Comparison of ENCODE assay signal across 8 cellular contexts in genomic region chr11:95925011-95925410, GRCh38. TPM values are rescaled to one million over a fixed set of nuclear protein-coding genes. Genes with fewer than 3 reads are reported as not detected.
DNase-seq lines count a peak whose midpoint lies in the region; ATAC-seq lines count a peak whose summit lies in the region.

No MANE protein-coding gene starts in this region.

- H3K27me3 Mint-ChIP-seq in activated T-helper 1 cell treated with anti-CD3 and anti-CD28 coated beads, Interleukin-12 subunit alpha, Interleukin-12 subunit beta, Interleukin-2, Interleukin-4 antibody, amounts not matched to agents 30 ng/mL and 10 ng/mL and 1 ng/mL, durations not matched to agents 14 hours and 24 hours and 36 hours (ENCODE audit: insufficient read depth) = peaks cover 3% of the 10 kb centered on the region

- peaks cover 31% of the 10 kb centered on the region for H3K4me1 Mint-ChIP-seq in activated T-helper 1 cell treated with anti-CD3 and anti-CD28 coated beads, Interleukin-12 subunit alpha, Interleukin-12 subunit beta, Interleukin-2, Interleukin-4 antibody, amounts not matched to agents 30 ng/mL and 10 ng/mL and 1 ng/mL, durations not matched to agents 14 hours and 24 hours and 36 hours (ENCODE audit: low read depth)

- in situ Hi-C loops in HAP-1 (cut with MboI; ENCODE audit: low sequenced_read_pairs) = no loop called here

- peak overlapping the region; percentile 86; the same call in 1 of the 2 replicates for H3K4me3 ChIP-seq in HAP-1

- peaks cover 23% of the 10 kb centered on the region for H3K4me1 ChIP-seq in HAP-1

- no peaks in the 10 kb centered on the region for H3K36me3 ChIP-seq in HAP-1 (replicated peaks)

- peak; percentile 31 for DNase-seq in A172 (ENCODE audit: low spot score)
- no peak for DNase-seq in HAP-1 (ENCODE audit: low spot score in 2 of 2)
- DNase-seq in activated T-helper 1 cell treated with anti-CD3 and anti-CD28 coated beads, Interleukin-12 subunit alpha, Interleukin-12 subunit beta, Interleukin-2, Interleukin-4 antibody, amounts not matched to agents 30 ng/mL and 10 ng/mL and 1 ng/mL, durations not matched to agents 14 hours and 24 hours and 36 hours (ENCODE audit: low spot score) = no peak
- DNase-seq in kidney tubule cell (ENCODE audit: low spot score) = peak; percentile 81
- no peak for DNase-seq in amygdala (lab: John Stamatoyannopoulos, UW)

- H3K36me3 Mint-ChIP-seq in activated T-helper 1 cell treated with anti-CD3 and anti-CD28 coated beads, Interleukin-12 subunit alpha, Interleukin-12 subunit beta, Interleukin-2, Interleukin-4 antibody, amounts not matched to agents 30 ng/mL and 10 ng/mL and 1 ng/mL, durations not matched to agents 14 hours and 24 hours and 36 hours (ENCODE audit: low read depth) = peaks cover 7% of the 10 kb centered on the region

- no peaks in the 10 kb centered on the region for H3K9me3 ChIP-seq in HAP-1

- peak overlapping the region; percentile 63 for H3K4me3 Mint-ChIP-seq in activated T-helper 1 cell treated with anti-CD3 and anti-CD28 coated beads, Interleukin-12 subunit alpha, Interleukin-12 subunit beta, Interleukin-2, Interleukin-4 antibody, amounts not matched to agents 30 ng/mL and 10 ng/mL and 1 ng/mL, durations not matched to agents 14 hours and 24 hours and 36 hours

- H3K27ac Mint-ChIP-seq in activated T-helper 1 cell treated with anti-CD3 and anti-CD28 coated beads, Interleukin-12 subunit alpha, Interleukin-12 subunit beta, Interleukin-2, Interleukin-4 antibody, amounts not matched to agents 30 ng/mL and 10 ng/mL and 1 ng/mL, durations not matched to agents 14 hours and 24 hours and 36 hours = peak overlapping the region; percentile 13

- no peaks in the 10 kb centered on the region for H3K9me3 Mint-ChIP-seq in activated T-helper 1 cell treated with anti-CD3 and anti-CD28 coated beads, Interleukin-12 subunit alpha, Interleukin-12 subunit beta, Interleukin-2, Interleukin-4 antibody, amounts not matched to agents 30 ng/mL and 10 ng/mL and 1 ng/mL, durations not matched to agents 14 hours and 24 hours and 36 hours

- no peak for ATAC-seq in GM18867 (IDR thresholded peaks at IDR 0.05; ENCODE audit: unreplicated experiment)
- no peak for ATAC-seq in GM19467 (IDR thresholded peaks at IDR 0.05; ENCODE audit: unreplicated experiment)
- ATAC-seq in GM18498 (IDR thresholded peaks at IDR 0.05; ENCODE audit: unreplicated experiment) = no peak

- no peaks in the 10 kb centered on the region for H3K27me3 ChIP-seq in HAP-1 (ENCODE audit: low read depth)

- intact Hi-C loops in activated T-helper 1 cell treated with anti-CD3 and anti-CD28 coated beads, Interleukin-12 subunit alpha, Interleukin-12 subunit beta, Interleukin-2, Interleukin-4 antibody, amounts not matched to agents 30 ng/mL and 10 ng/mL and 1 ng/mL, durations not matched to agents 14 hours and 24 hours and 36 hours (cut with micrococcal nuclease) = loop anchor here (2.0 to 10.0 kb wide), 4 partner anchors 320 to 840 kb away; partner anchors contain the start of genes ENDOD1, JRKL and MAML2

RNA-seq across cellular contexts. Expression of gene MTMR2, which starts 1.1 kb away (rescaled TPM):
- 18.1 and 21.8 TPM in 2 replicates for total RNA-seq in A172 (2014; rRNA removed; shearing (Covaris generic))
- 41.3 and 41.7 TPM in 2 replicates for total RNA-seq in activated T-helper 1 cell treated with anti-CD3 and anti-CD28 coated beads, Interleukin-12 subunit alpha, Interleukin-12 subunit beta, Interleukin-2, Interleukin-4 antibody, amounts not matched to agents 30 ng/mL and 10 ng/mL and 1 ng/mL, durations not matched to agents 14 hours and 24 hours and 36 hours

Comparison
In these comparisons a context has a peak if more than half of its experiments do, and no peak if none do; other contexts are left out.
1. DNase-seq: peak in A172 (single experiment) and kidney tubule cell (single experiment); none in HAP-1 (0 of 2), activated T-helper 1 cell treated with anti-CD3 and anti-CD28 coated beads, Interleukin-12 subunit alpha, Interleukin-12 subunit beta, Interleukin-2, Interleukin-4 antibody, amounts not matched to agents 30 ng/mL and 10 ng/mL and 1 ng/mL, durations not matched to agents 14 hours and 24 hours and 36 hours (single experiment) and amygdala (0 of 56).